In the genomic region with DNA sequence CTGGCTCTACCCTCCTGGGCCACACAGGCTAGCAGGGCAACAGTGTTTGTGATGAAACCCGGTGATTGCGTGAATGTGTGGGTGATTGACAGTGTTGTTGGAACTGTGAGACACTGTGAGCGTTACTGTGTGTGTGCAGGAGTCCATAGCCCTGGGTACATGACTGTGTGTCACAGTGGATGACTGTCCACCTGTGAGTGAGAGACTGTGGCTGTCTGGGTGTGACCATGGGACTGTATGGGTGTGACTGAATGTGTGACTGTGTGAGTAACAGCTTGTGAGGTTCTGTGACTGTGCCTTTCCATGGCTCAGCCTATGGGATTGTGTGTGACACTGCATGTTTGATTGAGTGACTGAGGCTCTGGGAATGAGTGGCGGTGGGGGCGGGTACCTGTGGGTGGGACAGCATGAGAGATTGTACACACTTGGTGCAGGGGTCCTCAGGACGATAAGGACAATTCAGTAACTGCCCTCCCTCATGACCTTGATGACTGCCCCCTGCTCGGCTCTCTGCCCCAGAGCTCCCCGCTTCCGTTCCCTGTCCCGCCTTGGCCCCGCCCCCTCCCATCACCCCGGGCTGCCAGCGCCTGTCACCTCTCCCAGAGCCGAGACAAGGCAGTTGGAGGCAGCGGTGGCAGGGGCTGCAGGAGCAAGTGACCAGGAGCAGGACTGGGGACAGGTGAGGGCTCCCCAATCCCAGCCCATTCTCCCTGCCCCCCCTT, we compare ENCODE assay signal across 8 cellular contexts. TPM values are rescaled to one million over a fixed set of nuclear protein-coding genes. Genes with fewer than 3 reads are reported as not detected.
DNase-seq lines count a peak whose midpoint lies in the region; ATAC-seq, FAIRE-seq and TF ChIP-seq lines count a peak whose summit lies in the region.

A gene with protein sequence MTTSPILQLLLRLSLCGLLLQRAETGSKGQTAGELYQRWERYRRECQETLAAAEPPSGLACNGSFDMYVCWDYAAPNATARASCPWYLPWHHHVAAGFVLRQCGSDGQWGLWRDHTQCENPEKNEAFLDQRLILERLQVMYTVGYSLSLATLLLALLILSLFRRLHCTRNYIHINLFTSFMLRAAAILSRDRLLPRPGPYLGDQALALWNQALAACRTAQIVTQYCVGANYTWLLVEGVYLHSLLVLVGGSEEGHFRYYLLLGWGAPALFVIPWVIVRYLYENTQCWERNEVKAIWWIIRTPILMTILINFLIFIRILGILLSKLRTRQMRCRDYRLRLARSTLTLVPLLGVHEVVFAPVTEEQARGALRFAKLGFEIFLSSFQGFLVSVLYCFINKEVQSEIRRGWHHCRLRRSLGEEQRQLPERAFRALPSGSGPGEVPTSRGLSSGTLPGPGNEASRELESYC (plus strand): TSS at position 602 of the 722 bp plus-strand sequence. CDS start 1,300 bp downstream, outside the sequence.

- DNase-seq in D721Med (ENCODE audit: insufficient read length, low spot score) (peak; percentile 76), T-helper 17 cell (peak in 2 of 3 donors; percentile 42 to 50), astrocyte of the spinal cord (ENCODE audit: low read depth, low spot score) (no peak), islet precursor cell (peak; percentile 85), GOT3 (lab: John Stamatoyannopoulos, UW) (no peak), mesenteric fat pad (ENCODE audit: low spot score) (no peak)
- peak; percentile 64 for DNase-seq in stimulated activated CD4-positive, alpha-beta T cell treated with anti-CD3 and anti-CD28 coated beads, Interleukin-4, amount 100 ng/mL, for 1 hour

- peaks cover 13% of the 10 kb centered on the region for H3K4me1 ChIP-seq in HUES48 (ENCODE audit: control insufficient read depth, insufficient read depth, low read length)

- peak within 1 kb of the TSS; percentile 90 for H3K27ac Mint-ChIP-seq in T-helper 17 cell

- peaks cover 36% of the 10 kb centered on the region for H3K4me1 Mint-ChIP-seq in T-helper 17 cell

- TF ChIP-seq CTCF in D721Med (IDR thresholded peaks at IDR 0.05; ENCODE audit: insufficient read depth, missing control alignments): no peak
- no peak for TF ChIP-seq CTCF in astrocyte of the spinal cord (IDR thresholded peaks at IDR 0.05; ENCODE audit: low read depth, low read length)

- H3K27me3 Mint-ChIP-seq in T-helper 17 cell: peaks cover 40% of the 10 kb centered on the region

- H3K36me3 Mint-ChIP-seq in T-helper 17 cell (ENCODE audit: low read depth): peaks cover 11% of the 10 kb centered on the region

- no peaks in the 10 kb centered on the region for H3K9me3 ChIP-seq in HUES48 (ENCODE audit: control insufficient read depth, insufficient read depth, low read length)
- H3K9me3 ChIP-seq in T-helper 17 cell (ENCODE audit: control insufficient read depth, low read length, poor library complexity, severe bottlenecking): no peaks in the 10 kb centered on the region

- in situ Hi-C loops in astrocyte of the spinal cord (cut with HindIII; ENCODE audit: low sequenced_read_pairs): no loop called here

- H3K36me3 ChIP-seq in HUES48 (ENCODE audit: control insufficient read depth, insufficient read depth, low read length): no peaks in the 10 kb centered on the region

- H3K9ac ChIP-seq in HUES48 (ENCODE audit: low read depth, low read length): no peak within 1 kb of the TSS

- peak; percentile 40 for ATAC-seq in T-helper 17 cell

- peaks cover 32% of the 10 kb centered on the region for H3K27me3 ChIP-seq in HUES48 (ENCODE audit: control insufficient read depth, insufficient read depth, low read length)

- peak within 1 kb of the TSS; percentile 66 for H3K4me3 ChIP-seq in HUES48 (ENCODE audit: low read depth, low read length)
- H3K4me3 ChIP-seq in astrocyte of the spinal cord (ENCODE audit: low read depth, low read length): peak within 1 kb of the TSS; percentile 12

- FAIRE-seq in D721Med (lab: Jason Lieb, UNC): no peak

- peak within 1 kb of the TSS; percentile 99 for H3K4me3 Mint-ChIP-seq in T-helper 17 cell

- no peak within 1 kb of the TSS for H3K27ac ChIP-seq in HUES48 (ENCODE audit: low read depth, low read length)

RNA-seq across cellular contexts. Expression of the gene that starts here (rescaled TPM):
- total RNA-seq in T-helper 17 cell: 1 to 10 TPM; 2.3 to 4.6 TPM
- 7.1 TPM for total RNA-seq in mesenteric fat pad

Comparison
In these comparisons a context has a peak if more than half of its experiments do, and no peak if none do; other contexts are left out.
1. DNase-seq: peak in D721Med (single experiment), T-helper 17 cell (2 of 3), islet precursor cell (single experiment) and stimulated activated CD4-positive, alpha-beta T cell treated with anti-CD3 and anti-CD28 coated beads, Interleukin-4, amount 100 ng/mL, for 1 hour (single experiment); none in astrocyte of the spinal cord (single experiment), GOT3 (single experiment) and mesenteric fat pad (single experiment).